In the genomic region with DNA sequence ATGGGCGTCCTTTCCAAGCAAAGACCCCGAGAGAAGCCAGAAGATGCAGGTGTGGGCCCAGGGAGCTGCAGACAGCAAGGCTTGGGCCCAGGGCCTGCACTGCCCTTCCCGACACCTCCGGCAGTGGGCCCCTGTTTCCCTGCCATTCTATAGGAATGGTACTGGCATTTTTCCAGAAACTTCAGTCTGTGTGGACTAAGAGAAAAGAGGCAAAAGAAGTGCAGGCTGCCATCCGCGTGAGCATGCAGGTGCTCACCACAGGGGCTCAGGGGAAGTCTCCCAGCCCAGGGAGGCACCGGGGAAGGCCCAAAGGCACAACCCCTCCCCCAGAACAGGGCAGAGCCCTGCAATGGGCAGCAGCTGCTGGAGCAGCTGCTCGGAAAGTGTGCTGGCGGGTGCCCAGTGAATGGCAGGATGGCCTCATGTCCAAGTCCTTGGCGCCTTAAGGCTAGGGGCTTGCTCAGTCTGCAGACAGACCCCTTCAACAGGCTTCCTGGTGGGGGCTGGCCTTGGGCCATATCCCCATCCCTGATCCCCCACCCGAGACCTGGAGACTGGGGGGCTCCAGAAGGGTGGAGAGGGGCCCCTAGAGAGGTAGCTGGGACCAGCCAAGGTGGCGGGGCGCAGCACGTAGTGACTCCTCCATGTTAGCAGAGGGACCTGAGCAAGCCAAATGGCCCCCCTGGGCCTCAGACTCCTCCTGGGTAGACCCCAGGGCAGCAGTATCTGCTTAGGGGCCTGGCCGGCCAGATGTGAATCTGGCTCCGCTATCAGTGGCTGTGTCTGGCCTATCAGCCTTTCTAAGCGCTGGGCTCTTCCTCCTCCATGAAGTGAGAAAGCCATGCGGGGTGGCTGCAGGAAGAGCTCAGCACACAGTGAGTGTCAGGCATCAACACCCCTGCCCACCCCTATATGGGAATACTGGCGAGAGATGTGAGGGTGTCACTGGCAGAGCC, we compare ENCODE assay signal across 1 cellular context.
A peak's percentile ranks its signal among the peaks of the same experiment; 100 is the strongest.
TF ChIP-seq lines count a peak whose summit lies in the region.

No MANE protein-coding gene starts in this region.

TF ChIP-seq in K562, 482 proteins besides CTCF, POLR2A, EP300 and RAD21:
- TF ChIP-seq DACH1 (IDR thresholded peaks at IDR 0.05; ENCODE audit: partially characterized antibody), result no peak
- no peak for TF ChIP-seq SRF (CRISPR knock-in tag; IDR thresholded peaks at IDR 0.05)
- TF ChIP-seq, protein P1, sequence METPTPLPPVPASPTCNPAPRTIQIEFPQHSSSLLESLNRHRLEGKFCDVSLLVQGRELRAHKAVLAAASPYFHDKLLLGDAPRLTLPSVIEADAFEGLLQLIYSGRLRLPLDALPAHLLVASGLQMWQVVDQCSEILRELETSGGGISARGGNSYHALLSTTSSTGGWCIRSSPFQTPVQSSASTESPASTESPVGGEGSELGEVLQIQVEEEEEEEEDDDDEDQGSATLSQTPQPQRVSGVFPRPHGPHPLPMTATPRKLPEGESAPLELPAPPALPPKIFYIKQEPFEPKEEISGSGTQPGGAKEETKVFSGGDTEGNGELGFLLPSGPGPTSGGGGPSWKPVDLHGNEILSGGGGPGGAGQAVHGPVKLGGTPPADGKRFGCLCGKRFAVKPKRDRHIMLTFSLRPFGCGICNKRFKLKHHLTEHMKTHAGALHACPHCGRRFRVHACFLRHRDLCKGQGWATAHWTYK (CRISPR knock-in tag; IDR thresholded peaks at IDR 0.05), result no peak
- TF ChIP-seq POLR2AphosphoS2 (IDR thresholded peaks at IDR 0.05; ENCODE audit: low read length), result no peak
- TF ChIP-seq SMARCE1 (IDR thresholded peaks at IDR 0.05), result no peak
- no peak for TF ChIP-seq RBBP5 (IDR thresholded peaks at IDR 0.05; ENCODE audit: borderline replicate concordance, insufficient read depth, low read length, poor library complexity, severe bottlenecking)
- TF ChIP-seq, protein P2, sequence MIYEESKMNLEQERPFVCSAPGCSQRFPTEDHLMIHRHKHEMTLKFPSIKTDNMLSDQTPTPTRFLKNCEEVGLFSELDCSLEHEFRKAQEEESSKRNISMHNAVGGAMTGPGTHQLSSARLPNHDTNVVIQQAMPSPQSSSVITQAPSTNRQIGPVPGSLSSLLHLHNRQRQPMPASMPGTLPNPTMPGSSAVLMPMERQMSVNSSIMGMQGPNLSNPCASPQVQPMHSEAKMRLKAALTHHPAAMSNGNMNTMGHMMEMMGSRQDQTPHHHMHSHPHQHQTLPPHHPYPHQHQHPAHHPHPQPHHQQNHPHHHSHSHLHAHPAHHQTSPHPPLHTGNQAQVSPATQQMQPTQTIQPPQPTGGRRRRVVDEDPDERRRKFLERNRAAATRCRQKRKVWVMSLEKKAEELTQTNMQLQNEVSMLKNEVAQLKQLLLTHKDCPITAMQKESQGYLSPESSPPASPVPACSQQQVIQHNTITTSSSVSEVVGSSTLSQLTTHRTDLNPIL (CRISPR knock-in tag; IDR thresholded peaks at IDR 0.05), result no peak
- no peak for TF ChIP-seq FOXK1 (CRISPR knock-in tag; IDR thresholded peaks at IDR 0.05; ENCODE audit: borderline replicate concordance)
- TF ChIP-seq CREBBP (IDR thresholded peaks at IDR 0.05; ENCODE audit: low read depth, low read length), result no peak
- TF ChIP-seq, protein P3, sequence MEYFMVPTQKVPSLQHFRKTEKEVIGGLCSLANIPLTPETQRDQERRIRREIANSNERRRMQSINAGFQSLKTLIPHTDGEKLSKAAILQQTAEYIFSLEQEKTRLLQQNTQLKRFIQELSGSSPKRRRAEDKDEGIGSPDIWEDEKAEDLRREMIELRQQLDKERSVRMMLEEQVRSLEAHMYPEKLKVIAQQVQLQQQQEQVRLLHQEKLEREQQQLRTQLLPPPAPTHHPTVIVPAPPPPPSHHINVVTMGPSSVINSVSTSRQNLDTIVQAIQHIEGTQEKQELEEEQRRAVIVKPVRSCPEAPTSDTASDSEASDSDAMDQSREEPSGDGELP (CRISPR knock-in tag; IDR thresholded peaks at IDR 0.05; ENCODE audit: borderline replicate concordance), result 0 out of 2 replicates have a peak, but pooled peaks have one; percentile 12
- TF ChIP-seq GABPB1 (CRISPR knock-in tag; IDR thresholded peaks at IDR 0.05), result 0 out of 2 replicates have a peak, but pooled peaks have one; percentile 13
